In genomic region chrX:34884693-34885277, GRCh38 we compare ENCODE assay signal across 16 cellular contexts. TPM values are rescaled to one million over a fixed set of nuclear protein-coding genes. Genes with fewer than 3 reads are reported as not detected.
DNase-seq lines count a peak whose midpoint lies in the region; ATAC-seq and TF ChIP-seq lines count a peak whose summit lies in the region.
"Had no signal": no experiment of that assay in that cellular context is flagged by ENCODE, and none has a peak within 500 bp of the region (broad histone marks: within the 10 kb centered on the region; RNA-seq: fewer than 3 reads in every experiment).

No MANE protein-coding gene starts in this region.

- H3K4me3 ChIP-seq in choroid plexus epithelial cell (ENCODE audit: low read depth, low read length), result no peak overlapping the region
- no peak overlapping the region for H3K4me3 ChIP-seq in naive thymus-derived CD4-positive, alpha-beta T cell (ENCODE audit: low read length)

- peak; percentile 82 for DNase-seq in EH (ENCODE audit: low read depth)
- peak; percentile 5 for DNase-seq in NCI-H510A (lab: John Stamatoyannopoulos, UW)
- peak; percentile 90 for DNase-seq in choroid plexus epithelial cell (ENCODE audit: low read depth)
- peak; percentile 70 for DNase-seq in myocyte (ENCODE audit: low read depth)
- DNase-seq in naive thymus-derived CD4-positive, alpha-beta T cell, result no peak
- no peak for DNase-seq in NCI-H524 treated with DMSO at 0.1 percent for 48 hours (lab: John Stamatoyannopoulos, UW)
- no peak for DNase-seq in activated naive CD8-positive, alpha-beta T cell treated with anti-CD3 and anti-CD28 coated beads, Interleukin-2, amount 50 U/mL, for 24 hours
- DNase-seq: DMS 273 treated with DMSO at 0.1 percent for 48 hours, hippocampal formation, NCI-H2081 treated with DMSO at 0.1 percent for 48 hours had no signal

- POLR2A ChIA-PET in naive thymus-derived CD4-positive, alpha-beta T cell (lab: Charles Lee), result no interaction called here

- H3K27me3 Mint-ChIP-seq in naive thymus-derived CD4-positive, alpha-beta T cell, result no peaks in the 10 kb centered on the region
- H3K27me3 Mint-ChIP-seq in activated naive CD8-positive, alpha-beta T cell treated with anti-CD3 and anti-CD28 coated beads, Interleukin-2, amount 50 U/mL, for 24 hours, result no peaks in the 10 kb centered on the region
- H3K27me3 Mint-ChIP-seq: brain had no signal

- H3K36me3 ChIP-seq in naive thymus-derived CD4-positive, alpha-beta T cell (ENCODE audit: control insufficient read depth in 2 of 3, insufficient read depth in 3 of 3, low read length in 3 of 3), result no peaks in the 10 kb centered on the region

- ATAC-seq in GM18873 (IDR thresholded peaks at IDR 0.05; ENCODE audit: low FRiP score, unreplicated experiment), result no peak
- ATAC-seq in naive thymus-derived CD4-positive, alpha-beta T cell, result no peak
- ATAC-seq in activated naive CD8-positive, alpha-beta T cell treated with anti-CD3 and anti-CD28 coated beads, Interleukin-2, amount 50 U/mL, for 24 hours, result no peak

- no peaks in the 10 kb centered on the region for H3K4me1 Mint-ChIP-seq in naive thymus-derived CD4-positive, alpha-beta T cell
- no peaks in the 10 kb centered on the region for H3K4me1 Mint-ChIP-seq in activated naive CD8-positive, alpha-beta T cell treated with anti-CD3 and anti-CD28 coated beads, Interleukin-2, amount 50 U/mL, for 24 hours

- no peaks in the 10 kb centered on the region for H3K36me3 Mint-ChIP-seq in naive thymus-derived CD4-positive, alpha-beta T cell
- no peaks in the 10 kb centered on the region for H3K36me3 Mint-ChIP-seq in activated naive CD8-positive, alpha-beta T cell treated with anti-CD3 and anti-CD28 coated beads, Interleukin-2, amount 50 U/mL, for 24 hours (ENCODE audit: low read depth)
- H3K36me3 Mint-ChIP-seq: brain had no signal

- no peak overlapping the region for H3K27ac Mint-ChIP-seq in naive thymus-derived CD4-positive, alpha-beta T cell
- H3K27ac Mint-ChIP-seq in activated naive CD8-positive, alpha-beta T cell treated with anti-CD3 and anti-CD28 coated beads, Interleukin-2, amount 50 U/mL, for 24 hours, result no peak overlapping the region

- H3K9me3 ChIP-seq in naive thymus-derived CD4-positive, alpha-beta T cell (ENCODE audit: control insufficient read depth in 2 of 3, low read length in 3 of 3), result no peaks in the 10 kb centered on the region

- intact Hi-C loops in naive thymus-derived CD4-positive, alpha-beta T cell (cut with micrococcal nuclease), result no loop called here

- CTCF ChIA-PET in naive thymus-derived CD4-positive, alpha-beta T cell (lab: Charles Lee), result no interaction called here

- peaks cover 0 to 2% (median 0%) of the 10 kb centered on the region in 11 donors for H3K9me3 Mint-ChIP-seq in naive thymus-derived CD4-positive, alpha-beta T cell
- no peaks in the 10 kb centered on the region for H3K9me3 Mint-ChIP-seq in activated naive CD8-positive, alpha-beta T cell treated with anti-CD3 and anti-CD28 coated beads, Interleukin-2, amount 50 U/mL, for 24 hours

- no peak overlapping the region for H3K27ac ChIP-seq in naive thymus-derived CD4-positive, alpha-beta T cell (ENCODE audit: low read depth, low read length)
- H3K27ac ChIP-seq: HL-60 had no signal

- H3K4me1 ChIP-seq in naive thymus-derived CD4-positive, alpha-beta T cell (ENCODE audit: control insufficient read depth in 2 of 2, insufficient read depth in 2 of 2, low read length in 2 of 2), result no peaks in the 10 kb centered on the region

- no peaks in the 10 kb centered on the region for H3K27me3 ChIP-seq in naive thymus-derived CD4-positive, alpha-beta T cell (ENCODE audit: control insufficient read depth in 2 of 2, insufficient read depth in 2 of 2, low read length in 2 of 2)

- H3K4me3 Mint-ChIP-seq in naive thymus-derived CD4-positive, alpha-beta T cell, result no peak overlapping the region
- no peak overlapping the region for H3K4me3 Mint-ChIP-seq in activated naive CD8-positive, alpha-beta T cell treated with anti-CD3 and anti-CD28 coated beads, Interleukin-2, amount 50 U/mL, for 24 hours
- H3K4me3 Mint-ChIP-seq: brain had no signal

- no peak for TF ChIP-seq CTCF in choroid plexus epithelial cell (conservative IDR thresholded peaks at IDR 0.05; ENCODE audit: low read depth, low read length)

RNA-seq across cellular contexts. Expression of gene FAM47B, which starts 57.8 kb away (rescaled TPM):
- not detected in 2 replicates for total RNA-seq in myocyte
- polyA plus RNA-seq in myocyte (2012), result not detected
- total RNA-seq in naive thymus-derived CD4-positive, alpha-beta T cell, result not detected
- polyA plus RNA-seq in naive thymus-derived CD4-positive, alpha-beta T cell, result not detected
- total RNA-seq: H1, urinary bladder had no signal
- polyA plus RNA-seq: H1, neural cell, urinary bladder had no signal

Comparison
In these comparisons a context has a peak if more than half of its experiments do, and no peak if none do; other contexts are left out.
1. DNase-seq: peak in EH (single experiment), NCI-H510A (single experiment), choroid plexus epithelial cell (single experiment) and myocyte (single experiment); none in naive thymus-derived CD4-positive, alpha-beta T cell (0 of 9), NCI-H524 treated with DMSO at 0.1 percent for 48 hours (single experiment) and activated naive CD8-positive, alpha-beta T cell treated with anti-CD3 and anti-CD28 coated beads, Interleukin-2, amount 50 U/mL, for 24 hours (single experiment).